9 cellular contexts compared by ENCODE assay signal in the genomic region with DNA sequence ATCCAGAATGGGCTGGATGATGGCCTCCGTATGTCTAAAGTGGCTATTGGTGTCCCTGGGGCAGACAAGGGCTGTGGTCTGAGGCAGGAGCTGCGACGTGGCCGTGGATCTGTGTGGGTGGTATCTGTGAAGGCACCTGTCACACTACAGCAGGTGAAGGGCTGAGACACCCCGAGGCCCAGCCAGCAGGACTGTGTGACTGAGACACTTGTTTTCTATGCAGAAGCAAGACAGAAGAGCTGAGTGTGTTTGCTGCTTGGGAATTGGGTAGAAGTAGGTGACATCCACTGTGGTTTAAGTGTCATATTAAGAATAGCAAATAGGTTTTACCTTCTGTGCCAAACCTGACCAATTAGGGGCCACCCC. TPM values are rescaled to one million over a fixed set of nuclear protein-coding genes. Genes with fewer than 3 reads are reported as not detected.
DNase-seq lines count a peak whose midpoint lies in the region; ATAC-seq, FAIRE-seq and TF ChIP-seq lines count a peak whose summit lies in the region.
"Had no signal": no experiment of that assay in that cellular context is flagged by ENCODE, and none has a peak within 500 bp of the region (broad histone marks: within the 10 kb centered on the region; RNA-seq: fewer than 3 reads in every experiment).

No MANE protein-coding gene starts in this region.

- in situ Hi-C loops in K562 (cut with MboI): no loop called here

- POLR2A ChIA-PET in K562 (lab: Yijun Ruan, JAX): interaction anchor here (1.0 to 1.7 kb wide), 3 partner anchors 8 to 33 kb away, joined by 4 to 6 read pairs (median 5); no protein-coding TSS in a partner anchor

- H3K9ac ChIP-seq in K562 (ENCODE audit: insufficient read depth in 1 of 2, low read depth in 2 of 2, low read length in 2 of 2): peak overlapping the region; percentile 11 to 66; a peak in 1 of 4 replicates

- no peaks in the 10 kb centered on the region; the same call in 1 of the 2 replicates for H4K20me1 ChIP-seq in K562 (replicated peaks; ENCODE audit: control insufficient read depth, insufficient read depth, low read length)

- ATAC-seq in K562 (peak; percentile 34), GM21381 (IDR thresholded peaks at IDR 0.05; ENCODE audit: unreplicated experiment) (no peak)

- H3K36me3 ChIP-seq in K562 (ENCODE audit: control insufficient read depth, insufficient read depth, low read length): peaks cover 83% of the 10 kb centered on the region
- H3K36me3 ChIP-seq in muscle layer of duodenum (ENCODE audit: control insufficient read depth in 1 of 2, insufficient read depth in 2 of 2, low read length in 2 of 2): peaks cover 8 to 10% of the 10 kb centered on the region in 2 donors
- H3K36me3 ChIP-seq in tibial artery: peaks cover 0 to 6% (median 0%) of the 10 kb centered on the region in 3 donors

- peak overlapping the region; percentile 22 for H3K4me2 ChIP-seq in K562 (ENCODE audit: insufficient read depth, low read length)

- no peak overlapping the region for H2AFZ ChIP-seq in K562 (ENCODE audit: low read depth, low read length)

- 87% methylated on average over 5 of the region's 5 CpGs for WGBS in K562 (ENCODE audit: insufficient coverage, low coverage, missing lambda C conversion rate)

- FAIRE-seq in K562 (lab: Jason Lieb, UNC): no peak

- no peak overlapping the region for H3K4me3 ChIP-seq in K562
- H3K4me3 ChIP-seq in muscle layer of duodenum (ENCODE audit: low read depth in 1 of 2, low read length in 2 of 2): no peak overlapping the region
- H3K4me3 ChIP-seq in tibial artery: no peak overlapping the region

- H3K4me1 ChIP-seq in K562 (replicated peaks in 1 of 2; ENCODE audit: control insufficient read depth in 2 of 2, insufficient read depth in 2 of 2, low read length in 2 of 2): peaks cover 10 to 16% of the 10 kb centered on the region in 2 experiments; a peak in 4 of 5 replicates
- H3K4me1 ChIP-seq in muscle layer of duodenum (ENCODE audit: control insufficient read depth in 1 of 2, insufficient read depth in 2 of 2, low read length in 2 of 2): no peaks in the 10 kb centered on the region
- peaks cover 0 to 15% (median 13%) of the 10 kb centered on the region in 4 donors for H3K4me1 ChIP-seq in tibial artery

- CTCF ChIA-PET in K562 (lab: Yijun Ruan, JAX; ENCODE audit: low intra/inter-chr PET ratio): no interaction called here

- intact Hi-C loops in K562 (cut with micrococcal nuclease): loop anchor here (5.0 kb wide), 1 partner anchor 33 kb away; a partner anchor contains a TSS
- intact Hi-C loops in tibial artery (cut with DNase I; ENCODE audit: low total_unique reads): no loop called here

- peaks cover 3% of the 10 kb centered on the region for H3K9me1 ChIP-seq in K562 (ENCODE audit: control insufficient read depth, insufficient read depth, low read length)

- H3K9me3 ChIP-seq in K562 (replicated peaks; ENCODE audit: control insufficient read depth, insufficient read depth, low read depth, low read length) (no peaks in the 10 kb centered on the region), muscle layer of duodenum (ENCODE audit: control insufficient read depth in 1 of 2, low read length in 2 of 2) (no peaks in the 10 kb centered on the region), tibial artery (no peaks in the 10 kb centered on the region)

- no peak for TF ChIP-seq EP300 in K562 (IDR thresholded peaks at IDR 0.05; ENCODE audit: low read length)

- no peak for TF ChIP-seq RAD21 in K562 (CRISPR knock-in tag; conservative IDR thresholded peaks at IDR 0.05 in 1 of 2, IDR thresholded peaks at IDR 0.05 in 1 of 2)

- H3K27ac ChIP-seq in K562 (ENCODE audit: extremely low read depth, low read depth, low read length): peak overlapping the region; percentile 72
- peak overlapping the region; percentile 10 for H3K27ac ChIP-seq in muscle layer of duodenum (ENCODE audit: low read length)
- H3K27ac ChIP-seq in tibial artery: peak overlapping the region; percentile 36 to 45

- no peaks in the 10 kb centered on the region for H3K79me2 ChIP-seq in K562 (ENCODE audit: control insufficient read depth, insufficient read depth, low read length)

- no peak for TF ChIP-seq CTCF in K562 (IDR thresholded peaks at IDR 0.05 in 2 of 3, conservative IDR thresholded peaks at IDR 0.05 in 1 of 3; ENCODE audit: insufficient read depth in 2 of 3, low read depth in 1 of 3, low read length in 3 of 3)
- TF ChIP-seq CTCF in tibial artery (IDR thresholded peaks at IDR 0.05): no peak

- no TSS peak for BruUV-seq in K562 (replicated peaks; lab: Mats Ljungman, UMichigan)

- no peaks in the 10 kb centered on the region for H3K27me3 ChIP-seq in K562 (ENCODE audit: control insufficient read depth in 2 of 2, insufficient read depth in 2 of 2, low read length in 2 of 2)
- no peaks in the 10 kb centered on the region for H3K27me3 ChIP-seq in muscle layer of duodenum (ENCODE audit: low read depth, low read length)
- H3K27me3 ChIP-seq in tibial artery: no peaks in the 10 kb centered on the region

- DNase-seq in activated CD8-positive, alpha-beta memory T cell treated with anti-CD3 and anti-CD28 coated beads for 24 hours: peak; percentile 48
- DNase-seq in activated CD8-positive, alpha-beta memory T cell treated with anti-CD3 and anti-CD28 coated beads, Interleukin-2, amount 50 U/mL, for 4 hours: no peak
- peak in 2 of 4 experiments; percentile 11 to 20 for DNase-seq in K562 (ENCODE audit: extremely low read depth in 1 of 4, low spot score in 3 of 4)
- peak in 1 of 2 donors; percentile 60 for DNase-seq in tibial artery
- no peak for DNase-seq in NCI-H2227 (lab: John Stamatoyannopoulos, UW; ENCODE audit: unreplicated experiment)
- DNase-seq in hippocampal formation (lab: John Stamatoyannopoulos, UW): no peak
- DNase-seq: activated CD4-positive, alpha-beta T cell treated with anti-CD3 and anti-CD28 coated beads for 48 hours had no signal

- no peak for TF ChIP-seq POLR2A in K562 (conservative IDR thresholded peaks at IDR 0.05)

TF ChIP-seq in K562, 482 proteins besides CTCF, POLR2A, EP300 and RAD21 (continues in another document):
- TF ChIP-seq, protein P1, sequence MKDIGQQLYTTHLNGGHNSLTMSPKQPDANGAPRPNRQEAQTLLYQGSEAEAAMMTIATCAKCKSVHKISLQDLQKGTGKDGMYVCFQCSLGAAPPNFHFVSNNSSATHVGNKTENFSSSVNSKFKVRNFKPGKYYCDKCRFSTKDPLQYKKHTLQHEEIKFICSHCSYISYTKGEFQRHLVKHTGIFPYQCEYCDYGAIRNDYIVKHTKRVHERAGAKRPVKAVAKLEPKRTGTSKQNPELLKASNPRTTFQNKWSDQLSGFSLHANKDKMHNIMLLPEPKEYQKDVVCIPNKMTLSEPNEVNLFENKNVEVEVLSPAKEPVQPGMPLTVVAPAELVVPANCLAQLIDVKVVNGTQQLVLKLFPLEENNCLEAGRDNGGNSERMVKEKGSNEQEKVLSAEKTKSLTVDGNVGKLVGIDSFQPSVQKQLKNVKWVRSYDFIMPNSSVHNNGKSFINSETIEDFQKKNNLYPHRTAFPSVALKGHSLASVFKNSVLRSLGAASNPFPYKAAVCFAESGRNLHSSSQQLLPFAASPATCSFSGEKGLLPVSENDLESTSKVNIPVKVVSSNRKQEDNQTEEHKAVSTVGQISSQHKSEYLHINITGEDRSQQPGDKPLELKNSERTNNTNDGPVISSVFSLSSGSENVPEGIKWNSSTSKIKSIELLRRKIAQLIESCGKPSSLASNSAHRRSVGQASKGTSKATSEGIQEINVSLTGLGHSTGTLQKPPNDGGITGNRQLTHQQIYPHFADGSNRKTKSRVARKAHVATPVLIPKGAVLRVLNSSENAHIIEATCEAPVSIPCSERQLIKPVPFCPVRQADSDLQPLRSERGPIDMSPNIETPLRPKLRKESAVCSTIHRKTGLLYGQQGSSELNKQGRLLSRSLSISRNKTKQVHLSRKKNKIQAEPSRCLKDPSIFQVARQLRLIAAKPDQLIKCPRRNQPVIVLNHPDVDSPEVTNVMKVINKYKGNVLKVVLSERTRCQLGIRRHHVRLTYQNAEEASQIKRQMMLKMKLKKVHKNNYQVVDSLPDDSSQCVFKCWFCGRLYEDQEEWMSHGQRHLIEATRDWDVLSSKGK (CRISPR knock-in tag; IDR thresholded peaks at IDR 0.05): no peak

RNA-seq across cellular contexts. Expression of a gene that starts 35.0 kb away (rescaled TPM):
- total RNA-seq in K562 (2011; cell fraction: chromatin; rRNA removed; ENCODE audit: low replicate concordance): 55.3 and 77.7 TPM in 2 replicates
- 41.2 and 45.5 TPM in 2 replicates for total RNA-seq in K562 (2011; cell fraction: nucleolus; rRNA removed)
- 42.5 and 52.8 TPM in 2 replicates for total RNA-seq in K562 (2011; cell fraction: nucleoplasm; rRNA removed)
- total RNA-seq in K562 (2014; rRNA removed): 11.2 and 14.2 TPM in 2 replicates
- total RNA-seq in K562 (2014; rRNA removed; fragmentation: Illumina TruSeq; extraction: Trizol): 7.1 and 7.8 TPM in 2 replicates
- 6.1 and 7.2 TPM in 2 replicates for total RNA-seq in K562 (2015; rRNA removed; fragmentation: Illumina TruSeq; extraction: Trizol)
- total RNA-seq in K562 (2021): 17.3 and 17.9 TPM in 2 replicates
- polyA plus RNA-seq in K562 (2011; rRNA removed): 22.2 and 23.6 TPM in 2 replicates
- polyA plus RNA-seq in K562 (2011; cell fraction: cytosol; rRNA removed): 17.5 and 39.4 TPM in 2 replicates
- polyA plus RNA-seq in K562 (2011; cell fraction: nucleus; rRNA removed): 47.3 and 74.7 TPM in 2 replicates
- polyA plus RNA-seq in K562 (2012): 10.7 and 13.0 TPM in 2 replicates
- polyA plus RNA-seq in K562 (2014; fragmentation: Illumina TruSeq; extraction: Trizol): 15.3 and 19.7 TPM in 2 replicates
- polyA plus RNA-seq in K562 (2014; fragmentation: Nextera tagmentation; extraction: Ambion mirVana): 1 to 10 TPM; 4.4 to 6.0 TPM
- polyA plus RNA-seq in K562 (2014; rRNA removed): 12.8 and 13.4 TPM in 2 replicates
- polyA minus RNA-seq in K562 (2011; rRNA and poly(A)+ RNA removed): 13.6 and 15.4 TPM in 2 replicates
- polyA minus RNA-seq in K562 (2011; cell fraction: cytosol; rRNA and poly(A)+ RNA removed): 12.5 and 18.0 TPM in 2 replicates
- 30.7 and 31.7 TPM in 2 replicates for polyA minus RNA-seq in K562 (2011; cell fraction: nucleus; rRNA and poly(A)+ RNA removed)

RNA-seq across cellular contexts. Expression of a gene that starts 51.0 kb away (rescaled TPM):
- 5.2 and 16.2 TPM in 2 replicates for total RNA-seq in K562 (2011; cell fraction: chromatin; rRNA removed; ENCODE audit: low replicate concordance)
- 2.7 and 4.2 TPM in 2 replicates for total RNA-seq in K562 (2011; cell fraction: nucleolus; rRNA removed)
- total RNA-seq in K562 (2011; cell fraction: nucleoplasm; rRNA removed): 10.6 and 20.5 TPM in 2 replicates
- total RNA-seq in K562 (2014; rRNA removed) (9.5 and 9.7 TPM in 2 replicates), K562 (2014; rRNA removed; fragmentation: Illumina TruSeq; extraction: Trizol) (20.7 and 26.1 TPM in 2 replicates), K562 (2015; rRNA removed; fragmentation: Illumina TruSeq; extraction: Trizol) (13.8 and 16.0 TPM in 2 replicates), K562 (2021) (18.9 and 20.6 TPM in 2 replicates)
- polyA plus RNA-seq in K562 (2011; rRNA removed) (23.3 and 27.9 TPM in 2 replicates), K562 (2014; fragmentation: Illumina TruSeq; extraction: Trizol) (13.1 and 14.6 TPM in 2 replicates), K562 (2014; fragmentation: Nextera tagmentation; extraction: Ambion mirVana) (10 to 100 TPM; 44.6 to 51.9 TPM), K562 (2014; rRNA removed) (15.4 and 16.6 TPM in 2 replicates)
- 4.3 and 11.1 TPM in 2 replicates for polyA plus RNA-seq in K562 (2011; cell fraction: cytosol; rRNA removed)
- 7.8 and 10.2 TPM in 2 replicates for polyA plus RNA-seq in K562 (2011; cell fraction: nucleus; rRNA removed)
- polyA plus RNA-seq in K562 (2012): 17.6 and 18.3 TPM in 2 replicates
- polyA minus RNA-seq in K562 (2011; rRNA and poly(A)+ RNA removed): 20.6 and 29.5 TPM in 2 replicates
- polyA minus RNA-seq in K562 (2011; cell fraction: cytosol; rRNA and poly(A)+ RNA removed): 5.3 and 7.6 TPM in 2 replicates
- 6.7 and 12.9 TPM in 2 replicates for polyA minus RNA-seq in K562 (2011; cell fraction: nucleus; rRNA and poly(A)+ RNA removed)

Comparison
In these comparisons a context has a peak if more than half of its experiments do, and no peak if none do; other contexts are left out.
1. H3K27ac ChIP-seq: peak in every context shown above with its lines; median percentile 72 in K562; 40 in tibial artery; 10 in muscle layer of duodenum.